In genomic region chr7:22708677-22709061, GRCh38 we compare ENCODE assay signal across 1 cellular context.
TF ChIP-seq lines count a peak whose summit lies in the region.
"Not testable (repeated sequence)": the region's sequence is repeated elsewhere in the genome, so short reads cannot be mapped to it uniquely, and the experiment has no call there.

No MANE protein-coding gene starts in this region.

TF ChIP-seq in K562, 482 proteins besides CTCF, POLR2A, EP300 and RAD21:
- TF ChIP-seq MNT (conservative IDR thresholded peaks at IDR 0.05) (0 out of 4 replicates have a peak, but pooled peaks of 1 of the 2 experiments have one; percentile 1), PKNOX1 (IDR thresholded peaks at IDR 0.05) (peak; percentile 3; the same call in 1 of the 2 replicates), POLR2H (tag; IDR thresholded peaks at IDR 0.05; ENCODE audit: low read depth) (peak; percentile 18; the same call in 1 of the 2 replicates), ZNF197 (CRISPR knock-in tag; IDR thresholded peaks at IDR 0.05; ENCODE audit: low read depth) (peak; percentile 35), IRF9 (tag; IDR thresholded peaks at IDR 0.05) (0 out of 2 replicates have a peak, but pooled peaks have one; percentile 12), VEZF1 (CRISPR knock-in tag; IDR thresholded peaks at IDR 0.05) (peak; percentile 17; the same call in 1 of the 2 replicates), CEBPG (tag; conservative IDR thresholded peaks at IDR 0.05 in 1 of 2, IDR thresholded peaks at IDR 0.05 in 1 of 2) (0 out of 4 replicates have a peak, but pooled peaks of 1 of the 2 experiments have one; percentile 3), ZNF639 (CRISPR knock-in tag; conservative IDR thresholded peaks at IDR 0.05 in 1 of 2, IDR thresholded peaks at IDR 0.05 in 1 of 2) (peak in 1 of 2 experiments; percentile 70; a peak in 2 of 4 replicates)
- not testable (repeated sequence) for TF ChIP-seq CEBPG (CRISPR knock-in tag; IDR thresholded peaks at IDR 0.05)
